ENCODE assay signal across 8 cellular contexts in the genomic region with DNA sequence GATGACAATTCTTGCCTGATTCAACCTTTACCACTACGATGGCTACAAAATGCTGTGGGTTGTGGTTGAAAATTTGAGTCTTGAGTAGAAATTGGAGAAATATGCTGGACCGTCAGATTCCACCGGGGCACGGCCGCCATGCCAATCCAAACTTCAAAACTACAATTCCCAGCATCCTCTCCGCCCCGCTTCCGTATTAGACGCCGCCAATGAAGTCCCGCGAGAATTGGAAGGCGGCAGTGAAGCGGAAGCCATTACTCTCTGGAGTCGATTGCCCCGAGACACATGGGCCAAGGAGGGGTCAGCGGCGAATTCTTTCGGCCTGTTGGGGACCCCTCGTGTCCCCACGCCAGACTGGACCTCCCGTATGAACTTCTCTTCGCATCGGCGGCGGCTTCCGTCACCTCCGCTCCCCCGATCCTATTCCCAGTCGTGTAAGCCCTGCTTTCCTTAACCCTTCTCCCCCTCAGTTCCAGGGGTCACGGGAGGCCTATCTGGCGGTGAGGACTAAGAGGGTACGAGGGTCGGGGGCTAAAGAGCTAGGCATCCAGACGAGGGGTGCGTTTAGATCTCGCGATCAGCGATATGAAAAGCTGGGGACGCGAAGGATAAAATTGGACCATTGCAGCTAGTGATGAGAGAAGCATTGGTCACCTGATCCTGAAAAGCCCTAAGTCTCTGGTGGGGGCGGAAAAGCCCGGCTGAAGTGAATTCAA. TPM values are rescaled to one million over a fixed set of nuclear protein-coding genes. Genes with fewer than 3 reads are reported as not detected.
DNase-seq lines count a peak whose midpoint lies in the region; ATAC-seq and TF ChIP-seq lines count a peak whose summit lies in the region.

A gene (plus strand): TSS at position 239 of the 716 bp plus-strand sequence. CDS start 15,620 bp downstream, outside the sequence.

- H3K36me3 ChIP-seq in ascending aorta (peaks cover 0 to 6% of the 10 kb centered on the region in 2 donors), uterus (no peaks in the 10 kb centered on the region)

- DNase-seq in GM13977 (ENCODE audit: low spot score) (peak; percentile 86), NCI-H187 (lab: John Stamatoyannopoulos, UW) (peak; percentile 40 to 67), T-helper 2 cell (peak; percentile 60 to 94 (median 84)), ascending aorta (ENCODE audit: low spot score in 2 of 2) (peak; percentile 87 to 98), right cardiac atrium (peak; percentile 93 to 98 (median 95)), pulmonary artery endothelial cell (ENCODE audit: low read depth, low spot score) (peak; percentile 68), uterus (peak; percentile 90 to 95)

- H3K27ac ChIP-seq in ascending aorta (peak within 1 kb of the TSS; percentile 77 to 79), right cardiac atrium (ENCODE audit: low read length) (peak within 1 kb of the TSS; percentile 89), uterus (peak within 1 kb of the TSS; percentile 87 to 90)

- H3K27me3 ChIP-seq in ascending aorta: no peaks in the 10 kb centered on the region
- no peaks in the 10 kb centered on the region for H3K27me3 ChIP-seq in right cardiac atrium (ENCODE audit: control insufficient read depth, insufficient read depth)
- H3K27me3 ChIP-seq in uterus: no peaks in the 10 kb centered on the region

- H3K9me3 ChIP-seq in ascending aorta (peaks cover 0 to 19% of the 10 kb centered on the region in 2 donors), right cardiac atrium (ENCODE audit: control insufficient read depth, low read length) (no peaks in the 10 kb centered on the region), uterus (peaks cover 0 to 10% of the 10 kb centered on the region in 2 donors)

- no peak for TF ChIP-seq CTCF in GM13977 (IDR thresholded peaks at IDR 0.05; ENCODE audit: extremely low read depth, insufficient read depth, missing control alignments)
- TF ChIP-seq CTCF in ascending aorta (IDR thresholded peaks at IDR 0.05): no peak
- TF ChIP-seq CTCF in uterus (IDR thresholded peaks at IDR 0.05): no peak

- H3K4me1 ChIP-seq in ascending aorta: peaks cover 0 to 12% of the 10 kb centered on the region in 2 donors
- no peaks in the 10 kb centered on the region for H3K4me1 ChIP-seq in right cardiac atrium (ENCODE audit: control insufficient read depth, insufficient read depth, low read length)
- H3K4me1 ChIP-seq in uterus: peaks cover 0 to 10% of the 10 kb centered on the region in 2 donors

- intact Hi-C loops in ascending aorta (cut with DNase I) (loop anchor here (2.0 to 5.0 kb wide), 2 partner anchors 308 to 652 kb away; a partner anchor contains a TSS), right cardiac atrium (cut with DNase I) (no loop called here), uterus (cut with DNase I; ENCODE audit: low total_unique reads) (no loop called here)

- ATAC-seq in HG02885 (IDR thresholded peaks at IDR 0.05; ENCODE audit: poor library complexity, unreplicated experiment): peak; percentile 93
- ATAC-seq in right cardiac atrium: peak; percentile 99

- WGBS in right cardiac atrium: under 1% methylated on average over 43 of the region's 43 CpGs

- H3K4me3 ChIP-seq in ascending aorta (peak within 1 kb of the TSS; percentile 70 to 71), right cardiac atrium (ENCODE audit: low read length) (peak within 1 kb of the TSS; percentile 89), uterus (peak within 1 kb of the TSS; percentile 72 to 96)

- peak in 1 of 2 donors; percentile 59 for TF ChIP-seq POLR2A in uterus (IDR thresholded peaks at IDR 0.05)

- in situ Hi-C loops in GM13977 (cut with MboI; ENCODE audit: low pct_unique_long_range_greater_than_20kb, low sequenced_read_pairs, unreplicated experiment): loop anchor here (25.0 kb wide), 2 partner anchors 472 to 647 kb away; a partner anchor contains a TSS

RNA-seq across cellular contexts. Expression of the gene that starts here (rescaled TPM):
- 22.0 TPM for total RNA-seq in ascending aorta
- 10 to 100 TPM; 12.7 to 17.6 (median 14.8) TPM for total RNA-seq in right cardiac atrium
- 14.8 TPM for polyA plus RNA-seq in right cardiac atrium
- 13.9 and 17.2 TPM in 2 replicates for total RNA-seq in pulmonary artery endothelial cell
- total RNA-seq in uterus: 10 to 100 TPM in 2 of 4 donors, 1 to 10 TPM in 2; 4.4 to 42.6 (median 13.6) TPM

Comparison
In these comparisons a context has a peak if more than half of its experiments do, and no peak if none do; other contexts are left out.
1. Peak in every context shown above with its lines: DNase-seq, ATAC-seq, H3K4me3 ChIP-seq and H3K27ac ChIP-seq.